1 cellular context compared by ENCODE assay signal in genomic region chr14:105416671-105417070, GRCh38.
TF ChIP-seq lines count a peak whose summit lies in the region.

No MANE protein-coding gene starts in this region.

TF ChIP-seq in HEK293, 187 proteins besides CTCF, POLR2A, EP300 and RAD21 (continued from another document and continues in another):
- TF ChIP-seq ZNF560 (tag by site-specific recombination; IDR thresholded peaks at IDR 0.05; ENCODE audit: borderline replicate concordance) (peak; percentile 62; the same call in 1 of the 2 replicates), ZNF571 (tag by site-specific recombination; IDR thresholded peaks at IDR 0.05) (no peak), SALL2 (tag by site-specific recombination; IDR thresholded peaks at IDR 0.05; ENCODE audit: borderline replicate concordance) (no peak), BCL11A (tag by site-specific recombination; IDR thresholded peaks at IDR 0.05; ENCODE audit: low read depth) (no peak), ZNF140 (tag by site-specific recombination; IDR thresholded peaks at IDR 0.05) (0 out of 2 replicates have a peak, but pooled peaks have one; percentile 14), ZNF837 (tag by site-specific recombination; IDR thresholded peaks at IDR 0.05) (no peak), ZFP37 (tag by site-specific recombination; IDR thresholded peaks at IDR 0.05) (no peak), ZNF621 (tag by site-specific recombination; IDR thresholded peaks at IDR 0.05) (no peak), ZNF18 (tag by site-specific recombination; IDR thresholded peaks at IDR 0.05) (no peak), ZNF175 (tag by site-specific recombination; IDR thresholded peaks at IDR 0.05) (no peak), ZNF555 (tag by site-specific recombination; conservative IDR thresholded peaks at IDR 0.05) (no peak), PRDM1 (tag by site-specific recombination; IDR thresholded peaks at IDR 0.05) (no peak), KLF9 (tag by site-specific recombination; IDR thresholded peaks at IDR 0.05; ENCODE audit: low read depth) (no peak), ZNF121 (tag by site-specific recombination; IDR thresholded peaks at IDR 0.05) (no peak), ZNF747 (tag by site-specific recombination; IDR thresholded peaks at IDR 0.05) (no peak), ZNF530 (tag by site-specific recombination; IDR thresholded peaks at IDR 0.05; ENCODE audit: low read depth) (no peak), ZXDB (tag by site-specific recombination; IDR thresholded peaks at IDR 0.05) (0 out of 2 replicates have a peak, but pooled peaks have one; percentile 29), WT1 (tag by site-specific recombination; IDR thresholded peaks at IDR 0.05) (no peak), ZSCAN30 (tag by site-specific recombination; IDR thresholded peaks at IDR 0.05) (no peak), ZNF558 (tag by site-specific recombination; IDR thresholded peaks at IDR 0.05) (peak; percentile 54; the same call in 1 of the 2 replicates), ZBTB1 (tag by site-specific recombination; IDR thresholded peaks at IDR 0.05) (no peak), GFI1B (tag by site-specific recombination; IDR thresholded peaks at IDR 0.05) (no peak), ZNF394 (tag by site-specific recombination; IDR thresholded peaks at IDR 0.05; ENCODE audit: borderline replicate concordance) (peak; percentile 86), ZNF211 (tag by site-specific recombination; IDR thresholded peaks at IDR 0.05; ENCODE audit: low read depth) (no peak), GLIS2 (tag by site-specific recombination; IDR thresholded peaks at IDR 0.05) (no peak), ZNF302 (tag by site-specific recombination; IDR thresholded peaks at IDR 0.05; ENCODE audit: low read depth) (no peak), ZNF654 (tag by site-specific recombination; IDR thresholded peaks at IDR 0.05; ENCODE audit: low read depth) (peak; percentile 27; the same call in 1 of the 2 replicates), ZBTB11 (tag by site-specific recombination; conservative IDR thresholded peaks at IDR 0.05; ENCODE audit: low read depth) (peak; percentile 48; the same call in 1 of the 2 replicates), ZBTB17 (tag by site-specific recombination; IDR thresholded peaks at IDR 0.05) (no peak), HOXA7 (CRISPR knock-in tag; IDR thresholded peaks at IDR 0.05; ENCODE audit: borderline replicate concordance) (no peak), HIC1 (tag by site-specific recombination; IDR thresholded peaks at IDR 0.05) (no peak), ZNF132 (tag by site-specific recombination; IDR thresholded peaks at IDR 0.05; ENCODE audit: borderline replicate concordance) (no peak), HOXC10 (CRISPR knock-in tag; IDR thresholded peaks at IDR 0.05) (no peak), ZNF19 (tag by site-specific recombination; IDR thresholded peaks at IDR 0.05; ENCODE audit: low read depth) (no peak), ZFHX2 (tag by site-specific recombination; conservative IDR thresholded peaks at IDR 0.05) (no peak), SCRT2 (tag by site-specific recombination; IDR thresholded peaks at IDR 0.05) (no peak), SCRT1 (tag by site-specific recombination; IDR thresholded peaks at IDR 0.05; ENCODE audit: borderline replicate concordance) (no peak), ZNF174 (tag by site-specific recombination; IDR thresholded peaks at IDR 0.05) (no peak), ZNF335 (tag by site-specific recombination; conservative IDR thresholded peaks at IDR 0.05) (no peak), ZNF610 (tag by site-specific recombination; IDR thresholded peaks at IDR 0.05; ENCODE audit: borderline replicate concordance) (no peak), EGR2 (tag by site-specific recombination; IDR thresholded peaks at IDR 0.05; ENCODE audit: low read depth) (no peak), ZNF777 (tag by site-specific recombination; IDR thresholded peaks at IDR 0.05; ENCODE audit: borderline replicate concordance) (no peak), PRDM10 (tag by site-specific recombination; IDR thresholded peaks at IDR 0.05) (no peak)
- TF ChIP-seq, protein P1, sequence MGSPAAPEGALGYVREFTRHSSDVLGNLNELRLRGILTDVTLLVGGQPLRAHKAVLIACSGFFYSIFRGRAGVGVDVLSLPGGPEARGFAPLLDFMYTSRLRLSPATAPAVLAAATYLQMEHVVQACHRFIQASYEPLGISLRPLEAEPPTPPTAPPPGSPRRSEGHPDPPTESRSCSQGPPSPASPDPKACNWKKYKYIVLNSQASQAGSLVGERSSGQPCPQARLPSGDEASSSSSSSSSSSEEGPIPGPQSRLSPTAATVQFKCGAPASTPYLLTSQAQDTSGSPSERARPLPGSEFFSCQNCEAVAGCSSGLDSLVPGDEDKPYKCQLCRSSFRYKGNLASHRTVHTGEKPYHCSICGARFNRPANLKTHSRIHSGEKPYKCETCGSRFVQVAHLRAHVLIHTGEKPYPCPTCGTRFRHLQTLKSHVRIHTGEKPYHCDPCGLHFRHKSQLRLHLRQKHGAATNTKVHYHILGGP (tag by site-specific recombination; IDR thresholded peaks at IDR 0.05): no peak
- TF ChIP-seq, protein P2, sequence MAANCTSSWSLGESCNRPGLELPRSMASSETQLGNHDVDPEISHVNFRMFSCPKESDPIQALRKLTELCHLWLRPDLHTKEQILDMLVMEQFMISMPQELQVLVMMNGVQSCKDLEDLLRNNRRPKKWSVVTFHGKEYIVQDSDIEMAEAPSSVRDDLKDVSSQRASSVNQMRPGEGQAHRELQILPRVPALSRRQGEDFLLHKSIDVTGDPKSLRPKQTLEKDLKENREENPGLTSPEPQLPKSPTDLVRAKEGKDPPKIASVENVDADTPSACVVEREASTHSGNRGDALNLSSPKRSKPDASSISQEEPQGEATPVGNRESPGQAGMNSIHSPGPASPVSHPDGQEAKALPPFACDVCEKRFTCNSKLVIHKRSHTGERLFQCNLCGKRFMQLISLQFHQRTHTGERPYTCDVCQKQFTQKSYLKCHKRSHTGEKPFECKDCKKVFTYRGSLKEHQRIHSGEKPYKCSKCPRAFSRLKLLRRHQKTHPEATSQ (tag by site-specific recombination; IDR thresholded peaks at IDR 0.05): no peak
- TF ChIP-seq, protein P3, sequence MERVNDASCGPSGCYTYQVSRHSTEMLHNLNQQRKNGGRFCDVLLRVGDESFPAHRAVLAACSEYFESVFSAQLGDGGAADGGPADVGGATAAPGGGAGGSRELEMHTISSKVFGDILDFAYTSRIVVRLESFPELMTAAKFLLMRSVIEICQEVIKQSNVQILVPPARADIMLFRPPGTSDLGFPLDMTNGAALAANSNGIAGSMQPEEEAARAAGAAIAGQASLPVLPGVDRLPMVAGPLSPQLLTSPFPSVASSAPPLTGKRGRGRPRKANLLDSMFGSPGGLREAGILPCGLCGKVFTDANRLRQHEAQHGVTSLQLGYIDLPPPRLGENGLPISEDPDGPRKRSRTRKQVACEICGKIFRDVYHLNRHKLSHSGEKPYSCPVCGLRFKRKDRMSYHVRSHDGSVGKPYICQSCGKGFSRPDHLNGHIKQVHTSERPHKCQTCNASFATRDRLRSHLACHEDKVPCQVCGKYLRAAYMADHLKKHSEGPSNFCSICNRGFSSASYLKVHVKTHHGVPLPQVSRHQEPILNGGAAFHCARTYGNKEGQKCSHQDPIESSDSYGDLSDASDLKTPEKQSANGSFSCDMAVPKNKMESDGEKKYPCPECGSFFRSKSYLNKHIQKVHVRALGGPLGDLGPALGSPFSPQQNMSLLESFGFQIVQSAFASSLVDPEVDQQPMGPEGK (tag by site-specific recombination; IDR thresholded peaks at IDR 0.05): no peak
- TF ChIP-seq, protein P4, sequence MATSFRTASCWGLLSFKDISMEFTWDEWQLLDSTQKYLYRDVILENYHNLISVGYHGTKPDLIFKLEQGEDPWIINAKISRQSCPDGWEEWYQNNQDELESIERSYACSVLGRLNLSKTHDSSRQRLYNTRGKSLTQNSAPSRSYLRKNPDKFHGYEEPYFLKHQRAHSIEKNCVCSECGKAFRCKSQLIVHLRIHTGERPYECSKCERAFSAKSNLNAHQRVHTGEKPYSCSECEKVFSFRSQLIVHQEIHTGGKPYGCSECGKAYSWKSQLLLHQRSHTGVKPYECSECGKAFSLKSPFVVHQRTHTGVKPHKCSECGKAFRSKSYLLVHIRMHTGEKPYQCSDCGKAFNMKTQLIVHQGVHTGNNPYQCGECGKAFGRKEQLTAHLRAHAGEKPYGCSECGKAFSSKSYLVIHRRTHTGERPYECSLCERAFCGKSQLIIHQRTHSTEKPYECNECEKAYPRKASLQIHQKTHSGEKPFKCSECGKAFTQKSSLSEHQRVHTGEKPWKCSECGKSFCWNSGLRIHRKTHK (tag by site-specific recombination; IDR thresholded peaks at IDR 0.05): no peak
- TF ChIP-seq, protein P5, sequence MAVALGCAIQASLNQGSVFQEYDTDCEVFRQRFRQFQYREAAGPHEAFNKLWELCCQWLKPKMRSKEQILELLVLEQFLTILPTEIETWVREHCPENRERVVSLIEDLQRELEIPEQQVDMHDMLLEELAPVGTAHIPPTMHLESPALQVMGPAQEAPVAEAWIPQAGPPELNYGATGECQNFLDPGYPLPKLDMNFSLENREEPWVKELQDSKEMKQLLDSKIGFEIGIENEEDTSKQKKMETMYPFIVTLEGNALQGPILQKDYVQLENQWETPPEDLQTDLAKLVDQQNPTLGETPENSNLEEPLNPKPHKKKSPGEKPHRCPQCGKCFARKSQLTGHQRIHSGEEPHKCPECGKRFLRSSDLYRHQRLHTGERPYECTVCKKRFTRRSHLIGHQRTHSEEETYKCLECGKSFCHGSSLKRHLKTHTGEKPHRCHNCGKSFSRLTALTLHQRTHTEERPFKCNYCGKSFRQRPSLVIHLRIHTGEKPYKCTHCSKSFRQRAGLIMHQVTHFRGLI (tag by site-specific recombination; IDR thresholded peaks at IDR 0.05): no peak
